8 cellular contexts compared by ENCODE assay signal in genomic region chr14:80850197-80850814, GRCh38.
DNase-seq lines count a peak whose midpoint lies in the region; ATAC-seq and TF ChIP-seq lines count a peak whose summit lies in the region.

No MANE protein-coding gene starts in this region.

- no peak overlapping the region for H3K9ac ChIP-seq in GM23248

- in situ Hi-C loops in GM23248 (cut with MboI) = loop anchor here (25.0 kb wide), 1 partner anchor 1888 kb away; no protein-coding TSS in a partner anchor

- H3K27ac ChIP-seq in GM23248 (no peak overlapping the region), coronary artery (no peak overlapping the region)

- H3K4me1 Mint-ChIP-seq in neural crest cell = no peaks in the 10 kb centered on the region

- H3K27me3 ChIP-seq in GM23248 (replicated peaks; ENCODE audit: insufficient read depth) = no peaks in the 10 kb centered on the region

- H4K20me1 ChIP-seq in GM23248 (ENCODE audit: insufficient read depth) = no peaks in the 10 kb centered on the region

- H3K9me3 Mint-ChIP-seq in neural crest cell = no peaks in the 10 kb centered on the region

- H3K4me3 Mint-ChIP-seq in neural crest cell = no peak overlapping the region

- H3K36me3 Mint-ChIP-seq in neural crest cell (ENCODE audit: low read depth) = peaks cover 2% of the 10 kb centered on the region

- no peaks in the 10 kb centered on the region for H3K9me3 ChIP-seq in GM23248 (ENCODE audit: low read depth)

- H3K79me2 ChIP-seq in GM23248 (ENCODE audit: insufficient read depth) = no peaks in the 10 kb centered on the region

- H3K36me3 ChIP-seq in GM23248 (ENCODE audit: low read depth) = no peaks in the 10 kb centered on the region

- H3F3A ChIP-seq in GM23248 (ENCODE audit: insufficient read depth) = no peaks in the 10 kb centered on the region

- peaks cover 7% of the 10 kb centered on the region; the same call in 1 of the 2 replicates for H3K4me1 ChIP-seq in GM23248 (ENCODE audit: insufficient read depth)

- TF ChIP-seq CTCF in coronary artery (IDR thresholded peaks at IDR 0.05) (peak; percentile 34), neural crest cell (conservative IDR thresholded peaks at IDR 0.05) (peak; percentile 88)

- WGBS in GM23248 (ENCODE audit: low coverage in 1 of 2, low lambda C conversion rate in 2 of 2, missing lambda C conversion rate in 2 of 2), 2 experiments = 48 to 49% methylated on average over 4 of the region's 4 CpGs

- no peaks in the 10 kb centered on the region for H3K27me3 Mint-ChIP-seq in neural crest cell (ENCODE audit: low read depth)

- no peak overlapping the region for H3K4me2 ChIP-seq in GM23248 (ENCODE audit: unreplicated experiment)

- ATAC-seq in HG03439 (IDR thresholded peaks at IDR 0.05; ENCODE audit: unreplicated experiment) = no peak

- no peak overlapping the region for H2AFZ ChIP-seq in GM23248

- DNase-seq in EH (ENCODE audit: low read depth) (peak; percentile 55), GM23248 (peak; percentile 50), NCI-H345 treated with DMSO at 0.1 percent for 48 hours (lab: John Stamatoyannopoulos, UW; ENCODE audit: unreplicated experiment) (peak; percentile 4), coronary artery (ENCODE audit: low spot score) (no peak), neural crest cell (ENCODE audit: low read depth, low spot score) (no peak)
- DNase-seq in activated CD4-positive, alpha-beta T cell treated with anti-CD3 and anti-CD28 coated beads, Interleukin-2, amount 50 U/mL, for 1 hour = no peak
- DNase-seq in stimulated activated naive CD4-positive, alpha-beta T cell treated with Interleukin-2 at 50 U/mL for 16 hours (lab: John Stamatoyannopoulos, UW) = no peak

- H3K9me2 ChIP-seq in GM23248 (ENCODE audit: insufficient read depth) = no peaks in the 10 kb centered on the region

- H3K4me3 ChIP-seq in GM23248 = no peak overlapping the region
- no peak overlapping the region for H3K4me3 ChIP-seq in coronary artery

- no peak overlapping the region for H3K27ac Mint-ChIP-seq in neural crest cell (ENCODE audit: unreplicated experiment)

Comparison
In these comparisons a context has a peak if more than half of its experiments do, and no peak if none do; other contexts are left out.
1. DNase-seq: peak in EH (single experiment), GM23248 (single experiment) and NCI-H345 treated with DMSO at 0.1 percent for 48 hours (single experiment); none in coronary artery (single experiment), neural crest cell (single experiment), activated CD4-positive, alpha-beta T cell treated with anti-CD3 and anti-CD28 coated beads, Interleukin-2, amount 50 U/mL, for 1 hour (single experiment) and stimulated activated naive CD4-positive, alpha-beta T cell treated with Interleukin-2 at 50 U/mL for 16 hours (single experiment).